ENCODE assay signal across 8 cellular contexts in genomic region chrX:130120746-130121504, GRCh38. TPM values are rescaled to one million over a fixed set of nuclear protein-coding genes. Genes with fewer than 3 reads are reported as not detected.
DNase-seq lines count a peak whose midpoint lies in the region; ATAC-seq and TF ChIP-seq lines count a peak whose summit lies in the region.

No MANE protein-coding gene starts in this region.

- peaks cover 6% of the 10 kb centered on the region for H3K27me3 Mint-ChIP-seq in brain

- peak overlapping the region in 20 of 21 experiments; percentile 50 to 89 (median 71) for H3K27ac ChIP-seq in skin epidermis

- H3K27ac Mint-ChIP-seq in brain, result no peak overlapping the region

- H3K4me1 Mint-ChIP-seq in brain, result peaks cover 27% of the 10 kb centered on the region

- H3K9me3 Mint-ChIP-seq in brain, result peaks cover 0 to 6% (median 0%) of the 10 kb centered on the region in 5 experiments

- H3K9me3 ChIP-seq in iPS-18c (ENCODE audit: control insufficient read depth, insufficient read depth, low read length), result peaks cover 17% of the 10 kb centered on the region

- TF ChIP-seq CTCF in brain (conservative IDR thresholded peaks at IDR 0.05), result peak; percentile 59 to 76

- ATAC-seq in GM21381 (IDR thresholded peaks at IDR 0.05; ENCODE audit: unreplicated experiment), result peak; percentile 67

- H3K4me3 Mint-ChIP-seq in brain, result peak overlapping the region in 3 of 5 experiments; percentile 71 to 75 (median 75)

- peak overlapping the region; percentile 36; the same call in 1 of the 2 replicates for H3K4me3 ChIP-seq in iPS-18c (ENCODE audit: insufficient read depth, low read depth, low read length)
- peak overlapping the region; percentile 9 to 35 (median 25) for H3K4me3 ChIP-seq in skin epidermis

- no peaks in the 10 kb centered on the region for H3K36me3 Mint-ChIP-seq in brain

- peak; percentile 60 for DNase-seq in COLO668 (lab: John Stamatoyannopoulos, UW; ENCODE audit: unreplicated experiment)
- peak; percentile 59 for DNase-seq in HuH-7.5 (ENCODE audit: low spot score)
- DNase-seq in T1000 (lab: John Stamatoyannopoulos, UW), result peak; percentile 6
- no peak for DNase-seq in cortex of kidney (lab: John Stamatoyannopoulos, UW)

RNA-seq across cellular contexts. Expression of gene ELF4, which starts 10.6 kb away (rescaled TPM):
- 9.9 TPM for polyA plus RNA-seq in brain (ENCODE audit: insufficient read depth, low read depth, low replicate concordance)

RNA-seq across cellular contexts. Expression of gene AIFM1, which starts 44.7 kb away (rescaled TPM):
- polyA plus RNA-seq in brain (ENCODE audit: insufficient read depth, low read depth, low replicate concordance), result 30.0 TPM

RNA-seq across cellular contexts. Expression of gene RAB33A, which starts 50.8 kb away (rescaled TPM):
- 31.0 TPM for polyA plus RNA-seq in brain (ENCODE audit: insufficient read depth, low read depth, low replicate concordance)
